In the genomic region with DNA sequence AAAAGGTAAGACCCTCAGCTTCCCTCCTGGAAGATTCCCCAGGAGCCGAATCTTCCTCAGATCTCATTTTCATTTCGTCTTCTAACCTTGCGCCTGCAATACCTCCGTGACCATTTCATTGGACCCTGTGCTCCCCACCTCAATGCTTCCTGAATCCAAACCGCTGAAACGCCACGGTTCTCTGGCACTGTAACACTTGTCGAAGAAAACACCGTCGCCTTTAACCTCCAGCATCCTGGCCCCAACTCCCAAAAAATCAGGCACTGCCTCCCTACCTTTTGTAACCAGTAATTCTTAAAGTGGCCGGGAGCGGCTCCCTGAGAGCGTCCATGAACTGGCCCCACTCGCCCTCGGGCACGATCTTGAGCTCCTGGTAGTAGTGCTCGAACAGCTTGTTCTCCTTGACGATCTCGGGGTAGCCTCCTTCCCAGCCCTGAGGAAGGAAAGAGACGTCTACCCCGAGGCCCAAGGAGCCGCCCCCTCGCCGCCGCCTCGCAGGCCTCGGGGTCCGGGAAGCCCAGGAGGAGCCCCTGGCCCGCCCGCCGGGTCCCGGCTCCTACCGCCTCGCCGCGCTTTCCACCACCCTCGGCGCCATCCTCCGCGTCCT, we compare ENCODE assay signal across 8 cellular contexts. TPM values are rescaled to one million over a fixed set of nuclear protein-coding genes. Genes with fewer than 3 reads are reported as not detected.
DNase-seq lines count a peak whose midpoint lies in the region; ATAC-seq and TF ChIP-seq lines count a peak whose summit lies in the region.

No MANE protein-coding gene starts in this region.

- H3K9me3 Mint-ChIP-seq in endodermal cell: no peaks in the 10 kb centered on the region

- H3K27ac ChIP-seq in Peyer's patch (peak overlapping the region; percentile 86 to 95 (median 90)), endodermal cell (ENCODE audit: low read depth, low read length) (peak overlapping the region; percentile 98)

- H3K4me3 Mint-ChIP-seq in endodermal cell: peak overlapping the region; percentile 83

- peak overlapping the region; percentile 93 for H3K4me3 ChIP-seq in AG10803 (ENCODE audit: low read length)
- peak overlapping the region; percentile 73 to 98 (median 86) for H3K4me3 ChIP-seq in Peyer's patch
- peak overlapping the region; percentile 91 for H3K4me3 ChIP-seq in endodermal cell (ENCODE audit: low read length)

- 1% methylated on average over 15 to 40 of the region's 40 CpGs for WGBS in endodermal cell (ENCODE audit: insufficient coverage in 1 of 2, insufficient read length in 1 of 2), 2 experiments

- TF ChIP-seq POLR2A in Peyer's patch (IDR thresholded peaks at IDR 0.05): no peak

- H3K4me1 Mint-ChIP-seq in endodermal cell: peaks cover 18% of the 10 kb centered on the region

- peaks cover 0 to 28% (median 0%) of the 10 kb centered on the region in 3 donors for H3K36me3 ChIP-seq in Peyer's patch
- peaks cover 40% of the 10 kb centered on the region for H3K36me3 ChIP-seq in endodermal cell (ENCODE audit: control insufficient read depth, insufficient read depth, low read length)

- H3K9me3 ChIP-seq in Peyer's patch: no peaks in the 10 kb centered on the region
- no peaks in the 10 kb centered on the region for H3K9me3 ChIP-seq in endodermal cell (ENCODE audit: control insufficient read depth, low read length)

- ATAC-seq in GM18868 (IDR thresholded peaks at IDR 0.05; ENCODE audit: unreplicated experiment) (peak; percentile 11), HG03097 (IDR thresholded peaks at IDR 0.05; ENCODE audit: low FRiP score, unreplicated experiment) (peak; percentile 18), HG02970 (IDR thresholded peaks at IDR 0.05; ENCODE audit: low FRiP score, unreplicated experiment) (no peak)

- DNase-seq in AG10803 (ENCODE audit: low read depth) (peak; percentile 31), Peyer's patch (peak in 2 of 3 donors; percentile 34 to 57), endodermal cell (no peak), myocyte (ENCODE audit: low read depth) (peak; percentile 38), COR-L47 (lab: John Stamatoyannopoulos, UW) (no peak)

- no peaks in the 10 kb centered on the region for H3K27me3 ChIP-seq in Peyer's patch
- no peaks in the 10 kb centered on the region for H3K27me3 ChIP-seq in endodermal cell (ENCODE audit: control insufficient read depth, insufficient read depth, low read length, poor library complexity, severe bottlenecking)

- H3K9ac ChIP-seq in endodermal cell (ENCODE audit: extremely low read depth, low read length, poor library complexity, severe bottlenecking): peak overlapping the region; percentile 95

- H3K36me3 Mint-ChIP-seq in endodermal cell (ENCODE audit: low read depth): peaks cover 37% of the 10 kb centered on the region

- TF ChIP-seq CTCF in AG10803 (conservative IDR thresholded peaks at IDR 0.05; ENCODE audit: low read length) (peak; percentile 18; the same call in 1 of the 2 replicates), Peyer's patch (IDR thresholded peaks at IDR 0.05) (no peak), endodermal cell (conservative IDR thresholded peaks at IDR 0.05) (no peak)

- peak overlapping the region; percentile 99 for H3K27ac Mint-ChIP-seq in endodermal cell

- H3K27me3 Mint-ChIP-seq in endodermal cell (ENCODE audit: insufficient read depth): peaks cover 15% of the 10 kb centered on the region

- H3K4me1 ChIP-seq in Peyer's patch: peaks cover 0 to 25% (median 3%) of the 10 kb centered on the region in 4 donors
- peaks cover 6% of the 10 kb centered on the region for H3K4me1 ChIP-seq in endodermal cell (ENCODE audit: control insufficient read depth, insufficient read depth, low read length)

RNA-seq across cellular contexts. Expression of a gene that starts 0.4 kb away (rescaled TPM):
- total RNA-seq in Peyer's patch: 100 to 1,000 TPM in 1 of 4 donors, 10 to 100 TPM in 3; 27.5 to 134 (median 55.8) TPM
- total RNA-seq in endodermal cell: 10 to 100 TPM; 71.8 to 90.8 TPM
- polyA plus RNA-seq in endodermal cell (2013, experiment 1 of 2): 55.2 TPM
- 53.9 TPM for polyA plus RNA-seq in endodermal cell (2013, experiment 2 of 2)
- 41.8 and 41.9 TPM in 2 replicates for total RNA-seq in myocyte
- polyA plus RNA-seq in myocyte (2012): 47.6 TPM

RNA-seq across cellular contexts. Expression of a gene that starts 0.8 kb away (rescaled TPM):
- total RNA-seq in Peyer's patch (10 to 100 TPM in 3 of 4 donors, 1 to 10 TPM in 1; 5.8 to 16.9 (median 13.1) TPM), endodermal cell (10 to 100 TPM; 15.0 to 16.2 TPM), myocyte (18.7 and 20.4 TPM in 2 replicates)
- 20.6 TPM for polyA plus RNA-seq in endodermal cell (2013, experiment 1 of 2)
- polyA plus RNA-seq in endodermal cell (2013, experiment 2 of 2): 18.0 TPM
- polyA plus RNA-seq in myocyte (2012): 15.3 TPM

Comparison
In these comparisons a context has a peak if more than half of its experiments do, and no peak if none do; other contexts are left out.
1. DNase-seq: peak in AG10803 (single experiment), Peyer's patch (2 of 3) and myocyte (single experiment); none in endodermal cell (single experiment) and COR-L47 (single experiment).
2. Peak in every context shown above with its lines, with median percentiles within 50 percentile points of each other: H3K4me3 ChIP-seq.